8 cellular contexts compared by ENCODE assay signal in genomic region chr2:230865324-230865765, GRCh38. TPM values are rescaled to one million over a fixed set of nuclear protein-coding genes. Genes with fewer than 3 reads are reported as not detected.
A peak's percentile ranks its signal among the peaks of the same experiment; 100 is the strongest.
DNase-seq lines count a peak whose midpoint lies in the region; ATAC-seq, FAIRE-seq and TF ChIP-seq lines count a peak whose summit lies in the region.

No MANE protein-coding gene starts in this region.

- peak overlapping the region; percentile 76 for H3K9ac ChIP-seq in GM12878 (ENCODE audit: control insufficient read depth, insufficient read depth, low read length)

- CTCF ChIA-PET in GM12878 (lab: Yijun Ruan, JAX), result interaction anchor here (0.6 to 4.9 kb wide), 14 partner anchors 8 to 123 kb away, joined by 3 to 25 read pairs (median 4); partner anchors contain the start of gene GPR55

- POLR2A ChIA-PET in GM12878 (lab: Charles Lee), result interaction anchor here (1.0 kb wide), 2 partner anchors 28 to 58 kb away, joined by 3 to 4 read pairs; no protein-coding TSS in a partner anchor

- TF ChIP-seq EP300 in GM12878 (IDR thresholded peaks at IDR 0.05; ENCODE audit: borderline replicate concordance in 1 of 2, control insufficient read depth in 1 of 2, low read depth in 2 of 2, low read length in 2 of 2), result no peak

- in situ Hi-C loops in GM12878 (cut with MboI), result no loop called here

- no peak for DNase-seq in stimulated activated naive CD8-positive, alpha-beta T cell treated with anti-CD3 and anti-CD28 coated beads, Interleukin-15, Interleukin-2, amounts not matched to agents 100 U/mL and 50 U/mL, for 24 hours
- DNase-seq in GM12878 (ENCODE audit: low read depth, low spot score) (no peak), medulla oblongata (ENCODE audit: extremely low spot score) (peak; percentile 38), uterus (no peak)

- H4K20me1 ChIP-seq in GM12878 (ENCODE audit: control insufficient read depth, insufficient read depth), result no peaks in the 10 kb centered on the region

- peaks cover 80% of the 10 kb centered on the region for H3K4me1 Mint-ChIP-seq in stimulated activated naive CD8-positive, alpha-beta T cell treated with anti-CD3 and anti-CD28 coated beads, Interleukin-15, Interleukin-2, amounts not matched to agents 100 ng/mL and 50 ng/mL, for 24 hours (ENCODE audit: low read depth)

- 1% methylated on average over 15 of the region's 23 CpGs for WGBS in GM12878 (ENCODE audit: insufficient coverage, insufficient replicate concordance, low lambda C conversion rate, missing lambda C conversion rate)

- H3K27me3 Mint-ChIP-seq in stimulated activated naive CD8-positive, alpha-beta T cell treated with anti-CD3 and anti-CD28 coated beads, Interleukin-15, Interleukin-2, amounts not matched to agents 100 ng/mL and 50 ng/mL, for 24 hours, result peaks cover 11% of the 10 kb centered on the region

- ATAC-seq in stimulated activated naive CD8-positive, alpha-beta T cell treated with anti-CD3 and anti-CD28 coated beads, Interleukin-15, Interleukin-2, amounts not matched to agents 100 U/mL and 50 U/mL, for 24 hours, result no peak
- peak; percentile 20 for ATAC-seq in GM12878
- no peak for ATAC-seq in HG03196 (IDR thresholded peaks at IDR 0.05; ENCODE audit: unreplicated experiment)
- no peak for ATAC-seq in HG02852 (IDR thresholded peaks at IDR 0.05; ENCODE audit: unreplicated experiment)
- ATAC-seq in HG03342 (IDR thresholded peaks at IDR 0.05; ENCODE audit: unreplicated experiment), result no peak

- no peaks in the 10 kb centered on the region for H3K9me3 Mint-ChIP-seq in stimulated activated naive CD8-positive, alpha-beta T cell treated with anti-CD3 and anti-CD28 coated beads, Interleukin-15, Interleukin-2, amounts not matched to agents 100 ng/mL and 50 ng/mL, for 24 hours

- H3K27ac ChIP-seq in GM12878 (ENCODE audit: control insufficient read depth, insufficient read depth) (peak overlapping the region; percentile 38), uterus (peak overlapping the region; percentile 27 to 41)

- SMC1A ChIA-PET in GM12878 (lab: Charles Lee; ENCODE audit: uncharacterized antibody, unreplicated experiment), result interaction anchor here (1.3 to 1.8 kb wide), 4 partner anchors 7 to 60 kb away, joined by 3 to 5 read pairs (median 4); partner anchors contain the start of gene GPR55

- H3K36me3 ChIP-seq in GM12878 (ENCODE audit: control insufficient read depth in 2 of 2, insufficient read depth in 2 of 2, low read length in 1 of 2) (no peaks in the 10 kb centered on the region), uterus (no peaks in the 10 kb centered on the region)

- RAD21 ChIA-PET in GM12878 (lab: Charles Lee; ENCODE audit: unreplicated experiment), result interaction anchor here (0.6 to 1.5 kb wide), 9 partner anchors 8 to 120 kb away, joined by 3 to 9 read pairs (median 4); partner anchors contain the start of gene GPR55

- H3K4me3 ChIP-seq in GM12878, result peak overlapping the region; percentile 97
- H3K4me3 ChIP-seq in uterus, result peak overlapping the region; percentile 47 to 84

- peaks cover 23% of the 10 kb centered on the region for H3K4me1 ChIP-seq in GM12878 (ENCODE audit: control insufficient read depth, insufficient read depth, low read length)
- H3K4me1 ChIP-seq in uterus, result peaks cover 0 to under 1% of the 10 kb centered on the region in 2 donors

- no peak for TF ChIP-seq POLR2A in GM12878 (IDR thresholded peaks at IDR 0.05; ENCODE audit: low read depth, low read length)
- TF ChIP-seq POLR2A in uterus (IDR thresholded peaks at IDR 0.05), result no peak

- no TSS peak for BruUV-seq in GM12878 (replicated peaks; lab: Mats Ljungman, UMichigan)

- TF ChIP-seq CTCF in GM12878 (IDR thresholded peaks at IDR 0.05 in 2 of 3, conservative IDR thresholded peaks at IDR 0.05 in 1 of 3; ENCODE audit: control insufficient read depth in 2 of 3, extremely low read depth in 1 of 3, insufficient read depth in 1 of 3, low read depth in 3 of 3, low read length in 3 of 3), result no peak
- no peak for TF ChIP-seq CTCF in uterus (IDR thresholded peaks at IDR 0.05)

- H3K9me3 ChIP-seq in GM12878 (replicated peaks; ENCODE audit: control insufficient read depth, insufficient read depth, low read length) (no peaks in the 10 kb centered on the region), uterus (no peaks in the 10 kb centered on the region)

- H3K27ac Mint-ChIP-seq in stimulated activated naive CD8-positive, alpha-beta T cell treated with anti-CD3 and anti-CD28 coated beads, Interleukin-15, Interleukin-2, amounts not matched to agents 100 ng/mL and 50 ng/mL, for 24 hours, result peak overlapping the region; percentile 52

- H3K79me2 ChIP-seq in GM12878 (ENCODE audit: control insufficient read depth, insufficient read depth, low read length), result peaks cover 5% of the 10 kb centered on the region

- TF ChIP-seq RAD21 in GM12878 (IDR thresholded peaks at IDR 0.05; ENCODE audit: insufficient read depth, low read depth, low read length), result no peak

- no peak for FAIRE-seq in GM12878 (lab: Jason Lieb, UNC)

- intact Hi-C loops in GM12878 (cut with micrococcal nuclease; ENCODE audit: unreplicated experiment) (loop anchor here (2.0 kb wide), 1 partner anchor 29 kb away; no protein-coding TSS in a partner anchor), uterus (cut with DNase I; ENCODE audit: low total_unique reads) (no loop called here)

- peak overlapping the region; percentile 88 for H3K4me2 ChIP-seq in GM12878 (ENCODE audit: control insufficient read depth, insufficient read depth)

- peak overlapping the region; percentile 85 for H3K4me3 Mint-ChIP-seq in stimulated activated naive CD8-positive, alpha-beta T cell treated with anti-CD3 and anti-CD28 coated beads, Interleukin-15, Interleukin-2, amounts not matched to agents 100 ng/mL and 50 ng/mL, for 24 hours

- H3K27me3 ChIP-seq in GM12878 (replicated peaks in 1 of 2; ENCODE audit: control insufficient read depth in 2 of 2, insufficient read depth in 2 of 2, low read length in 1 of 2) (no peaks in the 10 kb centered on the region; a peak in 2 of 4 replicates), uterus (no peaks in the 10 kb centered on the region)

- H3K36me3 Mint-ChIP-seq in stimulated activated naive CD8-positive, alpha-beta T cell treated with anti-CD3 and anti-CD28 coated beads, Interleukin-15, Interleukin-2, amounts not matched to agents 100 ng/mL and 50 ng/mL, for 24 hours (ENCODE audit: low read depth), result no peaks in the 10 kb centered on the region

- H2AFZ ChIP-seq in GM12878 (ENCODE audit: control insufficient read depth, low read depth, low read length), result peak overlapping the region; percentile 69

RNA-seq across cellular contexts. Expression of gene ITM2C, which starts 0.6 kb away (rescaled TPM):
- 42.5 and 42.9 TPM in 2 replicates for total RNA-seq in GM12878 (2013; cell fraction: nucleolus; rRNA removed)
- total RNA-seq in GM12878 (2014; rRNA removed), result 110 and 131 TPM in 2 replicates
- total RNA-seq in GM12878 (2014; rRNA removed; fragmentation: Illumina TruSeq; extraction: Trizol), result 102 and 110 TPM in 2 replicates
- total RNA-seq in GM12878 (2021), result 155 and 167 TPM in 2 replicates
- 46.6 TPM for polyA plus RNA-seq in GM12878 (2011; ENCODE audit: low read depth)
- 57.5 and 96.3 TPM in 2 replicates for polyA plus RNA-seq in GM12878 (2011; rRNA removed)
- polyA plus RNA-seq in GM12878 (2011; cell fraction: cytosol; rRNA removed), result 139 and 172 TPM in 2 replicates
- 53.0 and 55.2 TPM in 2 replicates for polyA plus RNA-seq in GM12878 (2011; cell fraction: nucleus; rRNA removed)
- polyA plus RNA-seq in GM12878 (2012), result 79.4 and 173 TPM in 2 replicates
- 82.9 and 170 TPM in 2 replicates for polyA plus RNA-seq in GM12878 (2014; fragmentation: Illumina TruSeq; extraction: Trizol)
- 10 to 100 TPM in 1 of 2 experiments, 1 to 10 TPM in 1; 5.4 to 16.9 TPM for polyA plus RNA-seq in GM12878 (2014; fragmentation: Nextera tagmentation; extraction: Ambion mirVana)
- 185 and 204 TPM in 2 replicates for polyA plus RNA-seq in GM12878 (2014; rRNA removed)
- polyA plus RNA-seq in GM12878 (2016; fragmentation: Nextera tagmentation; extraction: Ambion mirVana), result 100 to 1,000 TPM; 191 to 195 TPM
- 118 and 121 TPM in 2 replicates for polyA minus RNA-seq in GM12878 (2011; rRNA and poly(A)+ RNA removed)
- 26.1 and 33.1 TPM in 2 replicates for polyA minus RNA-seq in GM12878 (2011; cell fraction: cytosol; rRNA and poly(A)+ RNA removed)
- polyA minus RNA-seq in GM12878 (2011; cell fraction: nucleus; rRNA and poly(A)+ RNA removed), result 5.1 and 9.5 TPM in 2 replicates
- total RNA-seq in uterus, result 100 to 1,000 TPM in 1 of 4 donors, 10 to 100 TPM in 3; 33.8 to 301 (median 67.6) TPM

RNA-seq across cellular contexts. Expression of gene GPR55, which starts 59.7 kb away (rescaled TPM):
- 20.6 and 24.6 TPM in 2 replicates for total RNA-seq in GM12878 (2013; cell fraction: nucleolus; rRNA removed)
- total RNA-seq in GM12878 (2014; rRNA removed), result 11.2 and 12.3 TPM in 2 replicates
- 18.1 and 19.2 TPM in 2 replicates for total RNA-seq in GM12878 (2014; rRNA removed; fragmentation: Illumina TruSeq; extraction: Trizol)
- total RNA-seq in GM12878 (2021), result 26.8 and 30.1 TPM in 2 replicates
- polyA plus RNA-seq in GM12878 (2011; ENCODE audit: low read depth), result 12.4 TPM
- 16.5 and 26.9 TPM in 2 replicates for polyA plus RNA-seq in GM12878 (2011; rRNA removed)
- polyA plus RNA-seq in GM12878 (2011; cell fraction: cytosol; rRNA removed), result 26.5 and 38.7 TPM in 2 replicates
- 39.0 and 48.7 TPM in 2 replicates for polyA plus RNA-seq in GM12878 (2011; cell fraction: nucleus; rRNA removed)
- polyA plus RNA-seq in GM12878 (2012), result 17.2 and 17.7 TPM in 2 replicates
- polyA plus RNA-seq in GM12878 (2014; fragmentation: Illumina TruSeq; extraction: Trizol), result 20.4 and 24.4 TPM in 2 replicates
- polyA plus RNA-seq in GM12878 (2014; fragmentation: Nextera tagmentation; extraction: Ambion mirVana), result 1 to 10 TPM; 2.1 to 5.5 TPM
- 23.4 and 23.5 TPM in 2 replicates for polyA plus RNA-seq in GM12878 (2014; rRNA removed)
- 10 to 100 TPM; 12.6 to 13.2 TPM for polyA plus RNA-seq in GM12878 (2016; fragmentation: Nextera tagmentation; extraction: Ambion mirVana)
- 60.8 and 66.5 TPM in 2 replicates for polyA minus RNA-seq in GM12878 (2011; rRNA and poly(A)+ RNA removed)
- 6.0 and 6.2 TPM in 2 replicates for polyA minus RNA-seq in GM12878 (2011; cell fraction: cytosol; rRNA and poly(A)+ RNA removed)
- polyA minus RNA-seq in GM12878 (2011; cell fraction: nucleus; rRNA and poly(A)+ RNA removed), result 10.9 and 19.2 TPM in 2 replicates
- not detected for total RNA-seq in uterus

Comparison
In these comparisons a context has a peak if more than half of its experiments do, and no peak if none do; other contexts are left out.
1. RNA of gene GPR55, which starts 59.7 kb away (total RNA-seq): 11.2 to 30.1 TPM in GM12878; not detected in uterus; every median in the first group is over 10 times any median in the second.